In genomic region chr3:12120374-12121140, GRCh38 we compare ENCODE assay signal across 25 cellular contexts. TPM values are rescaled to one million over a fixed set of nuclear protein-coding genes. Genes with fewer than 3 reads are reported as not detected.
DNase-seq lines count a peak whose midpoint lies in the region; ATAC-seq, FAIRE-seq and TF ChIP-seq lines count a peak whose summit lies in the region.
"Had no signal": no experiment of that assay in that cellular context is flagged by ENCODE, and none has a peak within 500 bp of the region (broad histone marks: within the 10 kb centered on the region; RNA-seq: fewer than 3 reads in every experiment).

No MANE protein-coding gene starts in this region.

- no peaks in the 10 kb centered on the region for H3F3A ChIP-seq in MM.1S (ENCODE audit: insufficient read depth, low read length)

- peaks cover 20% of the 10 kb centered on the region for H3K27me3 ChIP-seq in IMR-90 (ENCODE audit: control insufficient read depth, insufficient read depth, low read length)
- H3K27me3 ChIP-seq in MM.1S (replicated peaks; ENCODE audit: insufficient read depth, low read length): no peaks in the 10 kb centered on the region
- no peaks in the 10 kb centered on the region for H3K27me3 ChIP-seq in H1 (replicated peaks in 1 of 4; ENCODE audit: control insufficient read depth in 3 of 4, extremely low read depth in 1 of 4, insufficient read depth in 3 of 4, low read length in 3 of 4)
- H3K27me3 ChIP-seq in mesendoderm (ENCODE audit: insufficient read depth, low read length, poor library complexity): no peaks in the 10 kb centered on the region
- H3K27me3 ChIP-seq: testis had no signal

- H2AK9ac ChIP-seq in IMR-90 (replicated peaks; ENCODE audit: low read depth, low read length, poor library complexity): no peak overlapping the region

- TF ChIP-seq CTCF in IMR-90 (conservative IDR thresholded peaks at IDR 0.05; ENCODE audit: low read depth, low read length): no peak
- no peak for TF ChIP-seq CTCF in MM.1S (IDR thresholded peaks at IDR 0.05; ENCODE audit: low read length)
- no peak for TF ChIP-seq CTCF in H1 (IDR thresholded peaks at IDR 0.05; ENCODE audit: control extremely low read depth in 1 of 3, insufficient read depth in 1 of 3, low read depth in 1 of 3, low read length in 3 of 3)

- H3K9me1 ChIP-seq in IMR-90 (ENCODE audit: insufficient read depth, low read length): no peaks in the 10 kb centered on the region

- ATAC-seq in IMR-90 (ENCODE audit: low read depth): no peak
- ATAC-seq in HG02981 (IDR thresholded peaks at IDR 0.05; ENCODE audit: unreplicated experiment): no peak
- ATAC-seq in HG02938 (IDR thresholded peaks at IDR 0.05; ENCODE audit: unreplicated experiment): no peak
- ATAC-seq: heart left ventricle, Panc1, sciatic nerve had no signal

- H2AFZ ChIP-seq in IMR-90 (replicated peaks; ENCODE audit: low read length, poor library complexity): no peak overlapping the region
- H2AFZ ChIP-seq in MM.1S (ENCODE audit: low read length): no peak overlapping the region
- H2AFZ ChIP-seq in H1 (ENCODE audit: low read length): no peak overlapping the region

- no peak overlapping the region for H3K18ac ChIP-seq in IMR-90 (ENCODE audit: low read depth, low read length)
- no peak overlapping the region for H3K18ac ChIP-seq in H1 (ENCODE audit: extremely low read depth, low read length)
- no peak overlapping the region for H3K18ac ChIP-seq in mesendoderm (ENCODE audit: low read length)

- H3K9ac ChIP-seq in IMR-90 (ENCODE audit: low read depth, low read length) (no peak overlapping the region), MM.1S (ENCODE audit: low read length) (no peak overlapping the region), H1 (replicated peaks in 1 of 4; ENCODE audit: extremely low read depth in 1 of 4, low read depth in 3 of 4, low read length in 3 of 4) (no peak overlapping the region), mesendoderm (ENCODE audit: low read length) (no peak overlapping the region)

- H2BK12ac ChIP-seq in H1 (ENCODE audit: low read depth, low read length): no peak overlapping the region

- POLR2A ChIA-PET in IMR-90 (lab: Charles Lee; ENCODE audit: unreplicated experiment) (no interaction called here), H1 (lab: Charles Lee; ENCODE audit: partially characterized antibody) (interaction anchor here (0.6 kb wide), 1 partner anchor 86 kb away, joined by 3 read pairs; no protein-coding TSS in a partner anchor)

- no peaks in the 10 kb centered on the region for H3K9me2 ChIP-seq in MM.1S (replicated peaks; ENCODE audit: insufficient read depth, low read length)

- TF ChIP-seq RAD21 in IMR-90 (IDR thresholded peaks at IDR 0.05; ENCODE audit: low read length): no peak
- no peak for TF ChIP-seq RAD21 in H1 (IDR thresholded peaks at IDR 0.05 in 1 of 2, conservative IDR thresholded peaks at IDR 0.05 in 1 of 2; ENCODE audit: low read depth in 2 of 2, low read length in 2 of 2)

- H3K79me1 ChIP-seq in IMR-90 (ENCODE audit: low read depth in 1 of 2, low read length in 2 of 2) (no peaks in the 10 kb centered on the region), H1 (ENCODE audit: low read depth, low read length) (no peaks in the 10 kb centered on the region), mesendoderm (ENCODE audit: low read length) (no peaks in the 10 kb centered on the region)

- H3K56ac ChIP-seq in IMR-90 (ENCODE audit: extremely low read depth, insufficient read depth, low read length) (no peak overlapping the region), H1 (replicated peaks; ENCODE audit: insufficient read length, low read depth, low read length) (no peak overlapping the region), mesendoderm (ENCODE audit: low read length) (no peak overlapping the region)

- dilution Hi-C loops in IMR-90 (cut with HindIII; ENCODE audit: low sequenced_read_pairs, unreplicated experiment): no loop called here

- H3K4me3 ChIP-seq in IMR-90 (ENCODE audit: insufficient read depth, low read depth, low read length) (no peak overlapping the region), MM.1S (ENCODE audit: low read length) (no peak overlapping the region), H1 (ENCODE audit: extremely low read depth in 1 of 4, insufficient read depth in 2 of 4, low read depth in 3 of 4, low read length in 4 of 4) (no peak overlapping the region), mesendoderm (ENCODE audit: low read length) (no peak overlapping the region)
- H3K4me3 ChIP-seq: heart left ventricle, testis had no signal

- BruUV-seq in IMR-90 (replicated peaks; lab: Mats Ljungman, UMichigan): no TSS peak

- H4K20me1 ChIP-seq in IMR-90 (ENCODE audit: insufficient read depth, low read length) (no peaks in the 10 kb centered on the region), MM.1S (ENCODE audit: insufficient read depth, low read length) (no peaks in the 10 kb centered on the region), H1 (replicated peaks in 1 of 2; ENCODE audit: control insufficient read depth in 1 of 2, insufficient read depth in 2 of 2, low read length in 2 of 2) (no peaks in the 10 kb centered on the region)

- CTCF ChIA-PET in IMR-90 (lab: Yijun Ruan, JAX) (no interaction called here), H1 (lab: Charles Lee; ENCODE audit: partially characterized antibody) (interaction anchor here (0.6 to 2.1 kb wide), 8 partner anchors 15 to 359 kb away, joined by 3 to 7 read pairs (median 3); no protein-coding TSS in a partner anchor)

- FAIRE-seq in H1 (lab: Jason Lieb, UNC): no peak
- FAIRE-seq: D721Med, H54 had no signal

- H3K79me2 ChIP-seq in MM.1S (ENCODE audit: low read length): no peaks in the 10 kb centered on the region
- H3K79me2 ChIP-seq in H1 (ENCODE audit: control insufficient read depth in 1 of 2, insufficient read depth in 2 of 2, low read length in 2 of 2): no peaks in the 10 kb centered on the region
- H3K79me2 ChIP-seq in mesendoderm (ENCODE audit: control insufficient read depth, insufficient read depth, low read length): no peaks in the 10 kb centered on the region

- TF ChIP-seq POLR2A in IMR-90 (IDR thresholded peaks at IDR 0.05; ENCODE audit: low read depth, low read length) (no peak), H1 (IDR thresholded peaks at IDR 0.05; ENCODE audit: control extremely low read depth in 1 of 2, low read depth in 2 of 2, low read length in 2 of 2) (no peak)

- H3K23me2 ChIP-seq in H1 (ENCODE audit: low read depth, low read length): no peaks in the 10 kb centered on the region

- H3K27ac ChIP-seq in IMR-90 (ENCODE audit: insufficient read depth, low read length) (no peak overlapping the region), MM.1S (ENCODE audit: low read length) (no peak overlapping the region), H1 (ENCODE audit: low read depth, low read length) (no peak overlapping the region), mesendoderm (ENCODE audit: low read depth, low read length) (no peak overlapping the region)
- H3K27ac ChIP-seq: heart left ventricle, neutrophil, testis had no signal

- H2BK20ac ChIP-seq in IMR-90 (ENCODE audit: low read depth, low read length): no peak overlapping the region
- no peak overlapping the region for H2BK20ac ChIP-seq in H1 (ENCODE audit: low read length)

- H3K4ac ChIP-seq in IMR-90 (ENCODE audit: low read depth, low read length): no peak overlapping the region
- H3K4ac ChIP-seq in H1 (replicated peaks; ENCODE audit: insufficient read length, low read depth, low read length): no peak overlapping the region
- no peak overlapping the region for H3K4ac ChIP-seq in mesendoderm (ENCODE audit: low read depth, low read length)

- no peak overlapping the region for H2BK5ac ChIP-seq in IMR-90 (ENCODE audit: low read depth, low read length, poor library complexity, severe bottlenecking)
- no peak overlapping the region for H2BK5ac ChIP-seq in H1 (ENCODE audit: low read depth, low read length)
- H2BK5ac ChIP-seq in mesendoderm (ENCODE audit: low read length): no peak overlapping the region

- no peak overlapping the region for H2AK5ac ChIP-seq in IMR-90 (ENCODE audit: low read depth, low read length)
- H2AK5ac ChIP-seq in H1 (ENCODE audit: low read depth, low read length): no peak overlapping the region
- no peak overlapping the region for H2AK5ac ChIP-seq in mesendoderm (ENCODE audit: low read length)

- DNase-seq in IMR-90: no peak
- DNase-seq in MM.1S: peak; percentile 35
- DNase-seq in H1 (ENCODE audit: low read depth in 1 of 2, low spot score in 2 of 2): no peak
- no peak for DNase-seq in mesendoderm
- no peak for DNase-seq in C1 segment of cervical spinal cord (lab: John Stamatoyannopoulos, UW)
- DNase-seq: activated B cell treated with CpG ODN at 0.5 μM for 24 hours; activated CD4-positive, alpha-beta T cell treated with anti-CD3 and anti-CD28 coated beads, Interleukin-2, amount 50 U/mL, for 4 hours; activated naive CD4-positive, alpha-beta T cell treated with anti-CD3 and anti-CD28 coated beads, Interleukin-2, amount 10 ng/mL, durations not matched to agents 7 days and 5 days; CD4-positive, CD25-positive, alpha-beta regulatory T cell; heart left ventricle; Karpas-422; NCI-H1048; NCI-H187; stimulated activated CD4-positive, alpha-beta T cell treated with anti-CD3 and anti-CD28 coated beads, Interleukin-4, amount 100 ng/mL, for 4 hours; stimulated activated naive CD4-positive, alpha-beta T cell; testis had no signal

- H3K14ac ChIP-seq in IMR-90 (replicated peaks; ENCODE audit: low read depth, low read length) (no peak overlapping the region), H1 (ENCODE audit: insufficient read length) (no peak overlapping the region)

- no peaks in the 10 kb centered on the region for H3K4me1 ChIP-seq in IMR-90 (ENCODE audit: control insufficient read depth, insufficient read depth, low read length)
- H3K4me1 ChIP-seq in MM.1S (ENCODE audit: low read length): no peaks in the 10 kb centered on the region
- H3K4me1 ChIP-seq in H1 (replicated peaks in 1 of 4; ENCODE audit: control insufficient read depth in 3 of 4, insufficient read depth in 4 of 4, low read length in 3 of 4): no peaks in the 10 kb centered on the region
- H3K4me1 ChIP-seq in mesendoderm (ENCODE audit: control insufficient read depth, low read depth, low read length): no peaks in the 10 kb centered on the region
- H3K4me1 ChIP-seq: heart left ventricle, testis had no signal

- no peak for TF ChIP-seq EP300 in H1 (IDR thresholded peaks at IDR 0.05; ENCODE audit: borderline replicate concordance in 1 of 2, low read depth in 2 of 2, low read length in 2 of 2)

- H4K5ac ChIP-seq in IMR-90 (ENCODE audit: low read depth, low read length) (no peak overlapping the region), H1 (ENCODE audit: insufficient read length, low read depth, low read length) (no peak overlapping the region), mesendoderm (ENCODE audit: low read length) (no peak overlapping the region)

- H2BK120ac ChIP-seq in IMR-90 (ENCODE audit: low read depth, low read length) (no peak overlapping the region), H1 (replicated peaks; ENCODE audit: low read depth, low read length) (no peak overlapping the region), mesendoderm (ENCODE audit: low read depth, low read length) (no peak overlapping the region)

- H3K4me2 ChIP-seq in IMR-90 (ENCODE audit: low read depth, low read length) (no peak overlapping the region), MM.1S (ENCODE audit: low read depth, low read length) (no peak overlapping the region), H1 (ENCODE audit: insufficient read depth in 1 of 2, low read depth in 2 of 2, low read length in 2 of 2) (no peak overlapping the region), mesendoderm (ENCODE audit: low read length) (no peak overlapping the region)

- H4K8ac ChIP-seq in IMR-90 (ENCODE audit: low read depth in 2 of 2, low read length in 2 of 2) (no peak overlapping the region), H1 (ENCODE audit: extremely low read depth, insufficient read depth, low read length) (no peak overlapping the region), mesendoderm (ENCODE audit: low read depth, low read length) (no peak overlapping the region)

- H2BK15ac ChIP-seq in IMR-90 (ENCODE audit: low read depth, low read length): no peak overlapping the region
- no peak overlapping the region for H2BK15ac ChIP-seq in H1 (ENCODE audit: low read length)
- no peak overlapping the region for H2BK15ac ChIP-seq in mesendoderm (replicated peaks; ENCODE audit: low read depth)

- no peak overlapping the region for H3K23ac ChIP-seq in IMR-90 (ENCODE audit: low read depth, low read length)
- H3K23ac ChIP-seq in H1 (ENCODE audit: insufficient read length): no peak overlapping the region
- peak overlapping the region; percentile 25 for H3K23ac ChIP-seq in mesendoderm (ENCODE audit: low read length)

- in situ Hi-C loops in IMR-90 (cut with MboI; ENCODE audit: low sequenced_read_pairs): no loop called here

- H4K91ac ChIP-seq in IMR-90 (ENCODE audit: insufficient read depth, low read depth, low read length) (no peak overlapping the region), H1 (replicated peaks; ENCODE audit: insufficient read length, low read length) (no peak overlapping the region)

- no peaks in the 10 kb centered on the region for H3K36me3 ChIP-seq in IMR-90 (ENCODE audit: control insufficient read depth, insufficient read depth, low read length)
- no peaks in the 10 kb centered on the region for H3K36me3 ChIP-seq in MM.1S (replicated peaks; ENCODE audit: insufficient read depth, low read length)
- no peaks in the 10 kb centered on the region for H3K36me3 ChIP-seq in H1 (ENCODE audit: control insufficient read depth in 2 of 4, insufficient read depth in 4 of 4, low read length in 3 of 4)
- no peaks in the 10 kb centered on the region for H3K36me3 ChIP-seq in mesendoderm (ENCODE audit: control insufficient read depth, insufficient read depth, low read length)
- H3K36me3 ChIP-seq: heart left ventricle, neutrophil had no signal

- 75% methylated on average over 2 of the region's 5 CpGs; no CpG with 5 or more reads in 1 of the 2 experiments for WGBS in IMR-90 (ENCODE audit: extremely low coverage in 2 of 2, insufficient read length in 1 of 2), 2 experiments
- WGBS in H1 (ENCODE audit: extremely low coverage in 1 of 2, insufficient coverage in 1 of 2, insufficient read length in 1 of 2, insufficient replicate concordance in 2 of 2, low coverage in 1 of 2, low lambda C conversion rate in 2 of 2, missing lambda C conversion rate in 1 of 2), 2 experiments: 85% methylated on average over 5 of the region's 5 CpGs; no CpG with 5 or more reads in 1 of the 2 experiments
- WGBS in mesendoderm (ENCODE audit: extremely low coverage, insufficient coverage, low lambda C conversion rate): no CpG with 5 or more reads among the region's 5 CpGs

- no peaks in the 10 kb centered on the region for H3K9me3 ChIP-seq in IMR-90 (ENCODE audit: control insufficient read depth, insufficient read depth, low read length)
- no peaks in the 10 kb centered on the region for H3K9me3 ChIP-seq in MM.1S (replicated peaks; ENCODE audit: insufficient read depth, low read length)
- no peaks in the 10 kb centered on the region for H3K9me3 ChIP-seq in H1 (ENCODE audit: insufficient read depth in 2 of 2, low read depth in 1 of 2, low read length in 1 of 2)
- H3K9me3 ChIP-seq: heart left ventricle, neutrophil, testis had no signal

- intact Hi-C loops in IMR-90 (cut with micrococcal nuclease): no loop called here

RNA-seq across cellular contexts. Expression of gene TIMP4, which starts 38.2 kb away (rescaled TPM):
- 0.54 and 0.56 TPM in 2 replicates for total RNA-seq in IMR-90 (2012; rRNA removed)
- 0.39 and 0.40 TPM in 2 replicates for polyA plus RNA-seq in IMR-90 (2012; rRNA removed)
- 0.57 and 0.80 TPM in 2 replicates for polyA plus RNA-seq in IMR-90 (2012; cell fraction: cytosol; rRNA removed)
- 0.13 and 0.16 TPM in 2 replicates for polyA plus RNA-seq in IMR-90 (2012; cell fraction: nucleus; rRNA removed; ENCODE audit: low replicate concordance)
- total RNA-seq in H1 (2021; fragmentation: NEBNext Ultra II Directional; extraction: Animal tissue kit (Norgen Biotek cat#: 25700)): 7.5 and 8.7 TPM in 2 replicates
- 5.1 and 6.4 TPM in 2 replicates for polyA plus RNA-seq in H1 (2011; rRNA removed)
- 5.0 TPM for polyA plus RNA-seq in H1 (2011; cell fraction: cytosol; rRNA removed)
- polyA plus RNA-seq in H1 (2011; cell fraction: nucleus; rRNA removed): 5.2 TPM
- 3.9 to 5.8 TPM (median 4.5 TPM) in 4 replicates for polyA plus RNA-seq in H1 (2012, experiment 1 of 2)
- polyA plus RNA-seq in H1 (2012, experiment 2 of 2): 8.3 TPM
- 10.8 TPM for polyA plus RNA-seq in H1 (2013, experiment 1 of 2)
- 14.1 TPM for polyA plus RNA-seq in H1 (2013, experiment 2 of 2)
- polyA minus RNA-seq in H1 (2011; rRNA and poly(A)+ RNA removed): 12.1 and 13.0 TPM in 2 replicates
- 4.8 TPM for polyA minus RNA-seq in H1 (2011; cell fraction: cytosol; rRNA and poly(A)+ RNA removed)
- 9.3 TPM for polyA minus RNA-seq in H1 (2011; cell fraction: nucleus; rRNA and poly(A)+ RNA removed)
- 10.4 TPM for polyA plus RNA-seq in mesendoderm (2013, experiment 1 of 2)
- polyA plus RNA-seq in mesendoderm (2013, experiment 2 of 2): 9.5 TPM
- total RNA-seq: activated B cell treated with CpG ODN at 0.5 μM for 24 hours; activated T-helper 1 cell treated with anti-CD3 and anti-CD28 coated beads, Interleukin-12 subunit alpha, Interleukin-12 subunit beta, Interleukin-2, Interleukin-4 antibody, amounts not matched to agents 30 ng/mL and 10 ng/mL and 1 ng/mL, durations not matched to agents 14 hours and 24 hours and 36 hours; CD4-positive, CD25-positive, alpha-beta regulatory T cell; progenitor cell of endocrine pancreas had no signal
- polyA plus RNA-seq: CD4-positive, CD25-positive, alpha-beta regulatory T cell had no signal
